ENCODE assay signal across 19 cellular contexts in the genomic region with DNA sequence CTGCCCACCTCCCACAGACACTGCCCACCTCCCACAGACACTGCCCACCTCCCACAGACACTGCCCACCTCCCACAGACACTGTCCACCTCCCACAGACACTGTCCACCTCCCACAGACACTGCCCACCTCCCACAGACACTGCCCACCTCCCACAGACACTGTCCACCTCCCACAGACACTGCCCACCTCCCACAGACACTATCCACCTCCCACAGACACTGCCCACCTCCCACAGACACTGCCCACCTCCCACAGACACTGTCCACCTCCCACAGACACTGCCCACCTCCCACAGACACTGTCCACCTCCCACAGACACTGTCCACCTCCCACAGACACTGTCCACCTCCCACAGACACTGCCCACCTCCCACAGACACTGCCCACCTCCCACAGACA. TPM values are rescaled to one million over a fixed set of nuclear protein-coding genes. Genes with fewer than 3 reads are reported as not detected.
"Had no signal": no experiment of that assay in that cellular context is flagged by ENCODE, and none has a peak within 500 bp of the region (broad histone marks: within the 10 kb centered on the region; RNA-seq: fewer than 3 reads in every experiment).

No MANE protein-coding gene starts in this region.

RNA-seq across cellular contexts. Expression of a gene that starts 39.5 kb away (rescaled TPM):
- total RNA-seq: naive thymus-derived CD4-positive, alpha-beta T cell; natural killer cell; omental fat pad; osteocyte; pancreas; posterior vena cava; prostate gland; pulmonary artery endothelial cell; right atrium auricular region; sciatic nerve; stomach; subcutaneous adipose tissue; temporal lobe; thoracic aorta; thyroid gland; tibial nerve; upper lobe of left lung; ureter; uterus had no signal
- polyA plus RNA-seq: naive thymus-derived CD4-positive, alpha-beta T cell; pancreas; stomach had no signal
